Comparison of ENCODE assay signal across 14 cellular contexts in genomic region chrX:12989456-12989855, GRCh38. TPM values are rescaled to one million over a fixed set of nuclear protein-coding genes. Genes with fewer than 3 reads are reported as not detected.
A peak's percentile ranks its signal among the peaks of the same experiment; 100 is the strongest.
DNase-seq lines count a peak whose midpoint lies in the region; ATAC-seq, FAIRE-seq and TF ChIP-seq lines count a peak whose summit lies in the region.
"Had no signal": no experiment of that assay in that cellular context is flagged by ENCODE, and none has a peak within 500 bp of the region (broad histone marks: within the 10 kb centered on the region; RNA-seq: fewer than 3 reads in every experiment).

No MANE protein-coding gene starts in this region.

- H3K4me3 ChIP-seq in PC-9 (no peak overlapping the region), fibroblast of mammary gland (ENCODE audit: control insufficient read depth, low read depth, low read length) (no peak overlapping the region), right lobe of liver (no peak overlapping the region), heart left ventricle (no peak overlapping the region)

- H3K4me2 ChIP-seq in PC-9 = peak overlapping the region; percentile 63

- peak overlapping the region; percentile 96 for H3K27ac ChIP-seq in PC-9
- H3K27ac ChIP-seq in right lobe of liver = peak overlapping the region in 1 of 3 donors; percentile 28
- H3K27ac ChIP-seq in heart left ventricle = peak overlapping the region in 2 of 12 donors; percentile 1 to 18

- POLR2A ChIA-PET in PC-9 (lab: Charles Lee; ENCODE audit: unreplicated experiment) = interaction anchor here (0.7 kb wide), 1 partner anchor 87 kb away, joined by 7 read pairs; no protein-coding TSS in a partner anchor

- WGBS in right lobe of liver (ENCODE audit: insufficient coverage, low coverage, low lambda C conversion rate, missing lambda C conversion rate) = 68% methylated on average over 3 of the region's 3 CpGs
- WGBS in heart left ventricle, 4 donors = 56 to 85% (median 77%) methylated on average over 3 of the region's 3 CpGs

- no TSS peak for BruUV-seq in PC-9 (replicated peaks; lab: Mats Ljungman, UMichigan)

- no peak for TF ChIP-seq CTCF in PC-9 (conservative IDR thresholded peaks at IDR 0.05)
- no peak for TF ChIP-seq CTCF in fibroblast of mammary gland (conservative IDR thresholded peaks at IDR 0.05; ENCODE audit: control insufficient read depth, insufficient read depth, low read depth, low read length)
- TF ChIP-seq CTCF in right lobe of liver (IDR thresholded peaks at IDR 0.05) = no peak
- TF ChIP-seq CTCF in heart left ventricle (IDR thresholded peaks at IDR 0.05) = no peak

- H3K9me2 ChIP-seq in PC-9 (ENCODE audit: insufficient read depth) = no peaks in the 10 kb centered on the region

- CTCF ChIA-PET in PC-9 (lab: Charles Lee) = no interaction called here

- H3K9me3 ChIP-seq in PC-9 (ENCODE audit: insufficient read depth, low read depth) (no peaks in the 10 kb centered on the region), right lobe of liver (no peaks in the 10 kb centered on the region), heart left ventricle (no peaks in the 10 kb centered on the region)
- H3K9me3 ChIP-seq: Caco-2 had no signal

- intact Hi-C loops in PC-9 (cut with micrococcal nuclease; ENCODE audit: unreplicated experiment) = no loop called here
- intact Hi-C loops in sciatic nerve (cut with DNase I) = no loop called here
- intact Hi-C loops in right lobe of liver (cut with DNase I) = no loop called here
- intact Hi-C loops in heart left ventricle (cut with DNase I) = no loop called here

- H3F3A ChIP-seq in PC-9 (ENCODE audit: insufficient read depth, low read depth) = peaks cover 36% of the 10 kb centered on the region

- no peak for TF ChIP-seq POLR2A in right lobe of liver (IDR thresholded peaks at IDR 0.05)
- no peak for TF ChIP-seq POLR2A in heart left ventricle (IDR thresholded peaks at IDR 0.05)

- DNase-seq in GM19239 (ENCODE audit: insufficient read length, low spot score) = no peak
- DNase-seq in PC-9 = no peak
- peak; percentile 40 for DNase-seq in fibroblast of mammary gland (ENCODE audit: low read depth)
- DNase-seq in sciatic nerve (ENCODE audit: low spot score) = no peak
- DNase-seq in right lobe of liver = no peak
- no peak for DNase-seq in heart left ventricle
- DNase-seq in activated naive CD4-positive, alpha-beta T cell treated with anti-CD3 and anti-CD28 coated beads, Interleukin-2, amount 50 U/mL, for 16 hours = no peak
- DNase-seq in central memory CD4-positive, alpha-beta T cell = no peak
- DNase-seq: MV-4-11, NCI-H1417 treated with DMSO at 0.1 percent for 48 hours, NCI-H524 had no signal

- no peak overlapping the region for H2AFZ ChIP-seq in PC-9

- H3K79me2 ChIP-seq in PC-9 (ENCODE audit: low read depth) = no peaks in the 10 kb centered on the region

- no peaks in the 10 kb centered on the region for H4K20me1 ChIP-seq in PC-9 (ENCODE audit: insufficient read depth)

- H3K27me3 ChIP-seq in PC-9 (ENCODE audit: insufficient read depth, low read depth) (no peaks in the 10 kb centered on the region), right lobe of liver (no peaks in the 10 kb centered on the region), heart left ventricle (peaks cover 0 to 16% (median 0%) of the 10 kb centered on the region in 9 donors)

- peak; percentile 37 for FAIRE-seq in GM19239 (lab: Jason Lieb, UNC)

- H3K4me1 ChIP-seq in PC-9 (replicated peaks; ENCODE audit: insufficient read depth) (peaks cover 59% of the 10 kb centered on the region), right lobe of liver (peaks cover 0 to 6% (median 3%) of the 10 kb centered on the region in 4 donors), heart left ventricle (peaks cover 0 to 25% (median 9%) of the 10 kb centered on the region in 12 donors)

- H3K36me3 ChIP-seq in PC-9 (ENCODE audit: low read depth) (no peaks in the 10 kb centered on the region), right lobe of liver (no peaks in the 10 kb centered on the region), heart left ventricle (no peaks in the 10 kb centered on the region)

- ATAC-seq in sciatic nerve (peak; percentile 62), right lobe of liver (no peak), heart left ventricle (no peak)

RNA-seq across cellular contexts. Expression of gene TMSB4X, which starts 14.5 kb away (rescaled TPM):
- total RNA-seq in PC-9 (2021) = 2,589 and 3,588 TPM in 2 replicates
- 3,078 TPM for total RNA-seq in sciatic nerve
- 1,000 to 10,000 TPM in 1 of 6 experiments, 100 to 1,000 TPM in 5; 348 to 1,121 (median 708) TPM for total RNA-seq in right lobe of liver
- 1,000 to 10,000 TPM in 4 of 9 donors, 100 to 1,000 TPM in 5; 689 to 3,543 (median 935) TPM for total RNA-seq in heart left ventricle
- 1,000 to 10,000 TPM; 1,893 to 1,976 TPM for polyA plus RNA-seq in heart left ventricle

RNA-seq across cellular contexts. Expression of gene FAM9C, which starts 55.0 kb away (rescaled TPM):
- total RNA-seq in PC-9 (2021) (not detected in 2 replicates), sciatic nerve (not detected), right lobe of liver (not detected), heart left ventricle (1 to 10 TPM in 1 of 9 donors, under 1 TPM in 5, not detected in 3; 0.20 to 2.6 (median 0.34) TPM)
- polyA plus RNA-seq in heart left ventricle = not detected
- total RNA-seq: Caco-2, HT-29 had no signal
- polyA plus RNA-seq: IgD-negative memory B cell had no signal
